8 cellular contexts compared by ENCODE assay signal in genomic region chr10:21535494-21535818, GRCh38. TPM values are rescaled to one million over a fixed set of nuclear protein-coding genes. Genes with fewer than 3 reads are reported as not detected.
DNase-seq lines count a peak whose midpoint lies in the region; ATAC-seq and TF ChIP-seq lines count a peak whose summit lies in the region.

No MANE protein-coding gene starts in this region.

- H3K4me1 ChIP-seq in Peyer's patch, result peaks cover 3 to 26% (median 5%) of the 10 kb centered on the region in 4 donors
- peaks cover 14 to 47% (median 40%) of the 10 kb centered on the region in 4 donors for H3K4me1 ChIP-seq in esophagus muscularis mucosa
- peaks cover 28% of the 10 kb centered on the region for H3K4me1 ChIP-seq in psoas muscle

- TF ChIP-seq POLR2A in Peyer's patch (IDR thresholded peaks at IDR 0.05) (no peak), esophagus muscularis mucosa (IDR thresholded peaks at IDR 0.05; ENCODE audit: low read depth) (no peak)

- intact Hi-C loops in esophagus muscularis mucosa (cut with DNase I) (loop anchor here (2.0 kb wide), 1 partner anchor 39 kb away; no protein-coding TSS in a partner anchor), psoas muscle (cut with DNase I) (no loop called here)

- no peak for TF ChIP-seq EP300 in esophagus muscularis mucosa (IDR thresholded peaks at IDR 0.05)

- WGBS in esophagus muscularis mucosa, result 22% methylated on average over 7 of the region's 7 CpGs
- WGBS in psoas muscle, 3 donors, result 6 to 22% (median 9%) methylated on average over 7 of the region's 7 CpGs

- H3K36me3 ChIP-seq in Peyer's patch (peaks cover 0 to 37% (median 0%) of the 10 kb centered on the region in 3 donors), esophagus muscularis mucosa (peaks cover 19 to 35% (median 28%) of the 10 kb centered on the region in 4 donors), psoas muscle (ENCODE audit: insufficient read depth in 1 of 2, low read depth in 1 of 2) (peaks cover 0 to 42% of the 10 kb centered on the region in 2 donors)

- TF ChIP-seq CTCF in Peyer's patch (IDR thresholded peaks at IDR 0.05), result no peak
- no peak for TF ChIP-seq CTCF in esophagus muscularis mucosa (IDR thresholded peaks at IDR 0.05)
- no peak for TF ChIP-seq CTCF in psoas muscle (IDR thresholded peaks at IDR 0.05)

- H3K27me3 ChIP-seq in Peyer's patch (no peaks in the 10 kb centered on the region), esophagus muscularis mucosa (no peaks in the 10 kb centered on the region), psoas muscle (ENCODE audit: insufficient read depth in 3 of 3, low read length in 2 of 3) (no peaks in the 10 kb centered on the region)

- H3K4me3 ChIP-seq in Peyer's patch (peak overlapping the region; percentile 56 to 85 (median 74)), esophagus muscularis mucosa (peak overlapping the region; percentile 88 to 92 (median 90)), psoas muscle (peak overlapping the region; percentile 84)

- no peak for ATAC-seq in psoas muscle
- ATAC-seq in HG03196 (IDR thresholded peaks at IDR 0.05; ENCODE audit: unreplicated experiment), result no peak
- ATAC-seq in GM21360 (IDR thresholded peaks at IDR 0.05; ENCODE audit: unreplicated experiment), result no peak

- DNase-seq in EL, result peak; percentile 18
- no peak for DNase-seq in Peyer's patch
- DNase-seq in esophagus muscularis mucosa (ENCODE audit: extremely low spot score), result no peak
- no peak for DNase-seq in psoas muscle
- DNase-seq in DMS114 treated with DMSO at 0.1 percent for 48 hours (lab: John Stamatoyannopoulos, UW; ENCODE audit: unreplicated experiment), result no peak
- no peak for DNase-seq in NOMO-1 treated with DMSO at 0.1 percent for 48 hours (lab: John Stamatoyannopoulos, UW; ENCODE audit: unreplicated experiment)

- no peaks in the 10 kb centered on the region for H3K9me3 ChIP-seq in Peyer's patch
- no peaks in the 10 kb centered on the region for H3K9me3 ChIP-seq in esophagus muscularis mucosa
- H3K9me3 ChIP-seq in psoas muscle, result no peaks in the 10 kb centered on the region

- H3K27ac ChIP-seq in Peyer's patch (peak overlapping the region; percentile 84 to 96 (median 90)), esophagus muscularis mucosa (replicated peaks in 1 of 4) (peak overlapping the region; percentile 95 to 98 (median 96)), psoas muscle (peak overlapping the region; percentile 99)

RNA-seq across cellular contexts. Expression of gene MLLT10, which starts 1.4 kb away (rescaled TPM):
- 10 to 100 TPM; 25.2 to 65.2 (median 40.1) TPM for total RNA-seq in Peyer's patch
- 10 to 100 TPM; 23.5 to 39.7 (median 30.2) TPM for total RNA-seq in esophagus muscularis mucosa
- 10 to 100 TPM; 11.8 to 21.1 (median 16.9) TPM for total RNA-seq in psoas muscle
- 10 to 100 TPM in 1 of 3 donors, 1 to 10 TPM in 2; 9.6 to 16.0 (median 10.0) TPM for polyA plus RNA-seq in psoas muscle

RNA-seq across cellular contexts. Expression of gene SKIDA1, which starts 10.0 kb away (rescaled TPM):
- total RNA-seq in Peyer's patch (under 1 TPM in 1 of 4 donors, not detected in 3; 0.27 TPM), esophagus muscularis mucosa (1 to 10 TPM in 3 of 4 donors, under 1 TPM in 1; 0.50 to 2.9 (median 1.2) TPM), psoas muscle (under 1 TPM; 0.15 to 0.79 (median 0.35) TPM)
- polyA plus RNA-seq in psoas muscle, result under 1 TPM; 0.04 to 0.21 (median 0.11) TPM
